1 cellular context compared by ENCODE assay signal in genomic region chr4:107719927-107720722, GRCh38.
TF ChIP-seq lines count a peak whose summit lies in the region.

PAPSS1 (minus strand) TSS chr4:107720234; CDS start chr4:107720179, 55 bp downstream.

TF ChIP-seq in HEK293, 187 proteins besides CTCF, POLR2A, EP300 and RAD21 (continued from another document and continues in another):
- TF ChIP-seq ZNF704 (tag by site-specific recombination; IDR thresholded peaks at IDR 0.05), result no peak
- TF ChIP-seq ZNF341 (tag by site-specific recombination; IDR thresholded peaks at IDR 0.05; ENCODE audit: low read depth), result peak; percentile 59
- peak; percentile 93 for TF ChIP-seq ZBTB20 (tag by site-specific recombination; IDR thresholded peaks at IDR 0.05)
- peak; percentile 49; the same call in 1 of the 2 replicates for TF ChIP-seq HIC1 (tag by site-specific recombination; IDR thresholded peaks at IDR 0.05)
- TF ChIP-seq GLIS1 (tag by site-specific recombination; IDR thresholded peaks at IDR 0.05), result peak; percentile 57
- no peak for TF ChIP-seq SCRT2 (tag by site-specific recombination; IDR thresholded peaks at IDR 0.05)
- peak; percentile 1; the same call in 1 of the 2 replicates for TF ChIP-seq ZNF394 (tag by site-specific recombination; IDR thresholded peaks at IDR 0.05; ENCODE audit: borderline replicate concordance)
- TF ChIP-seq GLI4 (tag by site-specific recombination; IDR thresholded peaks at IDR 0.05), result no peak
- TF ChIP-seq TSHZ1 (tag by site-specific recombination; IDR thresholded peaks at IDR 0.05; ENCODE audit: borderline replicate concordance), result no peak
- TF ChIP-seq ZNF580 (tag by site-specific recombination; IDR thresholded peaks at IDR 0.05), result peak; percentile 87
- no peak for TF ChIP-seq YY2 (tag by site-specific recombination; IDR thresholded peaks at IDR 0.05)
- TF ChIP-seq ZNF510 (tag by site-specific recombination; IDR thresholded peaks at IDR 0.05; ENCODE audit: insufficient replicate concordance), result no peak
- TF ChIP-seq ZBTB11 (tag by site-specific recombination; conservative IDR thresholded peaks at IDR 0.05; ENCODE audit: low read depth), result peak; percentile 92
- TF ChIP-seq ZNF830 (tag by site-specific recombination; IDR thresholded peaks at IDR 0.05; ENCODE audit: low read depth), result no peak
- TF ChIP-seq ZNF549 (tag by site-specific recombination; IDR thresholded peaks at IDR 0.05), result no peak
- no peak for TF ChIP-seq KLF7 (tag by site-specific recombination; IDR thresholded peaks at IDR 0.05; ENCODE audit: borderline replicate concordance)
- TF ChIP-seq ZNF629 (tag by site-specific recombination; IDR thresholded peaks at IDR 0.05), result no peak
- TF ChIP-seq SALL2 (tag by site-specific recombination; IDR thresholded peaks at IDR 0.05; ENCODE audit: borderline replicate concordance), result no peak
- TF ChIP-seq ZNF292 (tag by site-specific recombination; IDR thresholded peaks at IDR 0.05; ENCODE audit: borderline replicate concordance, low read depth), result no peak
- peak; percentile 52; the same call in 1 of the 2 replicates for TF ChIP-seq ZNF596 (tag by site-specific recombination; IDR thresholded peaks at IDR 0.05)
- TF ChIP-seq ZBTB17 (tag by site-specific recombination; IDR thresholded peaks at IDR 0.05), result peak; percentile 46
- no peak for TF ChIP-seq ZNF791 (tag by site-specific recombination; IDR thresholded peaks at IDR 0.05)
- 0 out of 2 replicates have a peak, but pooled peaks have one; percentile 21 for TF ChIP-seq ZSCAN30 (tag by site-specific recombination; IDR thresholded peaks at IDR 0.05)
- no peak for TF ChIP-seq ZNF513 (tag by site-specific recombination; IDR thresholded peaks at IDR 0.05)
- TF ChIP-seq ZNF19 (tag by site-specific recombination; IDR thresholded peaks at IDR 0.05; ENCODE audit: low read depth), result no peak
- TF ChIP-seq ZSCAN18 (tag by site-specific recombination; IDR thresholded peaks at IDR 0.05), result no peak
- TF ChIP-seq ZNF404 (tag by site-specific recombination; IDR thresholded peaks at IDR 0.05), result no peak
- peak; percentile 81 for TF ChIP-seq SP3 (tag by site-specific recombination; IDR thresholded peaks at IDR 0.05)
- peak; percentile 52; the same call in 1 of the 2 replicates for TF ChIP-seq PATZ1 (tag by site-specific recombination; IDR thresholded peaks at IDR 0.05)
- TF ChIP-seq WT1 (tag by site-specific recombination; IDR thresholded peaks at IDR 0.05), result peak; percentile 50
- 0 out of 2 replicates have a peak, but pooled peaks have one; percentile 41 for TF ChIP-seq ZBTB10 (tag by site-specific recombination; IDR thresholded peaks at IDR 0.05)
- no peak for TF ChIP-seq ZBTB48 (tag by site-specific recombination; IDR thresholded peaks at IDR 0.05)
- TF ChIP-seq ZNF10 (tag by site-specific recombination; IDR thresholded peaks at IDR 0.05), result peak; percentile 59; the same call in 1 of the 2 replicates
- TF ChIP-seq ZBTB26 (tag by site-specific recombination; optimal IDR thresholded peaks at IDR 0.05), result peak; percentile 96
- TF ChIP-seq AEBP2 (tag by site-specific recombination; IDR thresholded peaks at IDR 0.05; ENCODE audit: borderline replicate concordance), result no peak
